Comparison of ENCODE assay signal across 8 cellular contexts in genomic region chr6:170612256-170612804, GRCh38. TPM values are rescaled to one million over a fixed set of nuclear protein-coding genes. Genes with fewer than 3 reads are reported as not detected.
DNase-seq lines count a peak whose midpoint lies in the region; ATAC-seq and TF ChIP-seq lines count a peak whose summit lies in the region.
"Not testable (repeated sequence)": the region's sequence is repeated elsewhere in the genome, so short reads cannot be mapped to it uniquely, and the experiment has no call there.

No MANE protein-coding gene starts in this region.

- not testable (repeated sequence) for TF ChIP-seq CTCF in activated CD8-positive, alpha-beta T cell treated with anti-CD3 and anti-CD28 coated beads for 36 hours (IDR thresholded peaks at IDR 0.05)

- H3K27ac Mint-ChIP-seq in activated CD8-positive, alpha-beta T cell treated with anti-CD3 and anti-CD28 coated beads for 36 hours; effector memory CD8-positive, alpha-beta T cell; memory B cell; stimulated activated naive CD8-positive, alpha-beta T cell treated with anti-CD3 and anti-CD28 coated beads, Interleukin-15, Interleukin-2, amounts not matched to agents 100 ng/mL and 50 ng/mL, for 24 hours: not testable (repeated sequence)

- H3K4me3 Mint-ChIP-seq in activated CD8-positive, alpha-beta T cell treated with anti-CD3 and anti-CD28 coated beads for 36 hours, result peak overlapping the region; percentile 55
- peak overlapping the region; percentile 48 to 57 for H3K4me3 Mint-ChIP-seq in effector memory CD8-positive, alpha-beta T cell
- peak overlapping the region; percentile 65 for H3K4me3 Mint-ChIP-seq in memory B cell
- H3K4me3 Mint-ChIP-seq in stimulated activated naive CD8-positive, alpha-beta T cell treated with anti-CD3 and anti-CD28 coated beads, Interleukin-15, Interleukin-2, amounts not matched to agents 100 ng/mL and 50 ng/mL, for 24 hours, result peak overlapping the region; percentile 65

- H3K36me3 Mint-ChIP-seq in activated CD8-positive, alpha-beta T cell treated with anti-CD3 and anti-CD28 coated beads for 36 hours (ENCODE audit: low read depth); effector memory CD8-positive, alpha-beta T cell (ENCODE audit: insufficient read depth); memory B cell; stimulated activated naive CD8-positive, alpha-beta T cell treated with anti-CD3 and anti-CD28 coated beads, Interleukin-15, Interleukin-2, amounts not matched to agents 100 ng/mL and 50 ng/mL, for 24 hours (ENCODE audit: low read depth): not testable (repeated sequence)

- POLR2A ChIA-PET in activated CD8-positive, alpha-beta T cell treated with anti-CD3 and anti-CD28 coated beads for 36 hours (lab: Charles Lee), result not testable (repeated sequence)

- not testable (repeated sequence) for DNase-seq in activated CD8-positive, alpha-beta T cell treated with anti-CD3 and anti-CD28 coated beads for 36 hours; effector memory CD8-positive, alpha-beta T cell; memory B cell (ENCODE audit: low spot score in 2 of 2)

- not testable (repeated sequence) for H3K9me3 Mint-ChIP-seq in activated CD8-positive, alpha-beta T cell treated with anti-CD3 and anti-CD28 coated beads for 36 hours; effector memory CD8-positive, alpha-beta T cell; memory B cell; stimulated activated naive CD8-positive, alpha-beta T cell treated with anti-CD3 and anti-CD28 coated beads, Interleukin-15, Interleukin-2, amounts not matched to agents 100 ng/mL and 50 ng/mL, for 24 hours

- CTCF ChIA-PET in activated CD8-positive, alpha-beta T cell treated with anti-CD3 and anti-CD28 coated beads for 36 hours (lab: Charles Lee), result not testable (repeated sequence)

- peak; percentile 63 for ATAC-seq in GM18861 (IDR thresholded peaks at IDR 0.05; ENCODE audit: unreplicated experiment)
- peak; percentile 50 for ATAC-seq in GM21447 (IDR thresholded peaks at IDR 0.05; ENCODE audit: unreplicated experiment)
- ATAC-seq in HG02763 (IDR thresholded peaks at IDR 0.05; ENCODE audit: unreplicated experiment), result peak; percentile 63
- ATAC-seq in HG03442 (IDR thresholded peaks at IDR 0.05; ENCODE audit: unreplicated experiment), result peak; percentile 67
- peak; percentile 90 for ATAC-seq in activated CD8-positive, alpha-beta T cell treated with anti-CD3 and anti-CD28 coated beads for 36 hours
- ATAC-seq in effector memory CD8-positive, alpha-beta T cell (replicated peaks), result peak; percentile 97
- ATAC-seq in memory B cell (ENCODE audit: low read depth), result peak; percentile 97

- not testable (repeated sequence) for H3K4me1 Mint-ChIP-seq in activated CD8-positive, alpha-beta T cell treated with anti-CD3 and anti-CD28 coated beads for 36 hours (ENCODE audit: low read depth); effector memory CD8-positive, alpha-beta T cell (ENCODE audit: low read depth in 2 of 2); memory B cell; stimulated activated naive CD8-positive, alpha-beta T cell treated with anti-CD3 and anti-CD28 coated beads, Interleukin-15, Interleukin-2, amounts not matched to agents 100 ng/mL and 50 ng/mL, for 24 hours (ENCODE audit: low read depth)

- intact Hi-C loops in activated CD8-positive, alpha-beta T cell treated with anti-CD3 and anti-CD28 coated beads for 36 hours (cut with micrococcal nuclease), result not testable (repeated sequence)

- peaks cover 20% of the 10 kb centered on the region for H3K27me3 Mint-ChIP-seq in activated CD8-positive, alpha-beta T cell treated with anti-CD3 and anti-CD28 coated beads for 36 hours
- H3K27me3 Mint-ChIP-seq in effector memory CD8-positive, alpha-beta T cell, result peaks cover 33 to 38% of the 10 kb centered on the region in 2 donors
- not testable (repeated sequence) for H3K27me3 Mint-ChIP-seq in memory B cell
- H3K27me3 Mint-ChIP-seq in stimulated activated naive CD8-positive, alpha-beta T cell treated with anti-CD3 and anti-CD28 coated beads, Interleukin-15, Interleukin-2, amounts not matched to agents 100 ng/mL and 50 ng/mL, for 24 hours, result peaks cover 42% of the 10 kb centered on the region

RNA-seq across cellular contexts. Expression of gene PDCD2, which starts 27.9 kb away (rescaled TPM):
- total RNA-seq in activated CD8-positive, alpha-beta T cell treated with anti-CD3 and anti-CD28 coated beads for 36 hours, result 100 to 1,000 TPM; 132 to 140 TPM

RNA-seq across cellular contexts. Expression of gene TBP, which starts 58.2 kb away (rescaled TPM):
- total RNA-seq in activated CD8-positive, alpha-beta T cell treated with anti-CD3 and anti-CD28 coated beads for 36 hours, result 10 to 100 TPM; 21.0 to 22.1 TPM

RNA-seq across cellular contexts. Expression of gene PSMB1, which starts 59.2 kb away (rescaled TPM):
- total RNA-seq in activated CD8-positive, alpha-beta T cell treated with anti-CD3 and anti-CD28 coated beads for 36 hours, result 100 to 1,000 TPM; 236 to 247 TPM
